In genomic region chr7:11557627-11558026, GRCh38 we compare ENCODE assay signal across 9 cellular contexts.
DNase-seq lines count a peak whose midpoint lies in the region; ATAC-seq lines count a peak whose summit lies in the region.
"Had no signal": no experiment of that assay in that cellular context is flagged by ENCODE, and none has a peak within 500 bp of the region (broad histone marks: within the 10 kb centered on the region; RNA-seq: fewer than 3 reads in every experiment).

No MANE protein-coding gene starts in this region.

- H3K36me3 Mint-ChIP-seq in activated T-helper 2 cell treated with anti-CD3 and anti-CD28 coated beads, Interferon-gamma antibody, Interleukin-2, Interleukin-4, amounts not matched to agents 10 μg/mL and 5 μg/mL and 100 μg/mL, durations not matched to agents 14 hours and 24 hours and 36 hours (ENCODE audit: low read depth) = no peaks in the 10 kb centered on the region

- no peaks in the 10 kb centered on the region for H3K27me3 Mint-ChIP-seq in activated T-helper 2 cell treated with anti-CD3 and anti-CD28 coated beads, Interferon-gamma antibody, Interleukin-2, Interleukin-4, amounts not matched to agents 10 μg/mL and 5 μg/mL and 100 μg/mL, durations not matched to agents 14 hours and 24 hours and 36 hours (ENCODE audit: low read depth)
- H3K27me3 Mint-ChIP-seq: dendritic cell treated with granulocyte-macrophage colony-stimulating factor and Interleukin-4, amounts not matched to agents 40 ng/mL and 50 ng/mL, for 4 days had no signal

- H3K4me3 Mint-ChIP-seq in activated T-helper 2 cell treated with anti-CD3 and anti-CD28 coated beads, Interferon-gamma antibody, Interleukin-2, Interleukin-4, amounts not matched to agents 10 μg/mL and 5 μg/mL and 100 μg/mL, durations not matched to agents 14 hours and 24 hours and 36 hours (ENCODE audit: low read depth) = no peak overlapping the region
- H3K4me3 Mint-ChIP-seq: dendritic cell treated with granulocyte-macrophage colony-stimulating factor and Interleukin-4, amounts not matched to agents 40 ng/mL and 50 ng/mL, for 4 days had no signal

- in situ Hi-C loops in SK-MEL-5 (cut with HindIII; ENCODE audit: low pct_unique_long_range_greater_than_20kb, low sequenced_read_pairs) = no loop called here

- ATAC-seq in GM21360 (IDR thresholded peaks at IDR 0.05; ENCODE audit: unreplicated experiment) = peak; percentile 99
- peak; percentile 64 for ATAC-seq in HG03460 (IDR thresholded peaks at IDR 0.05; ENCODE audit: unreplicated experiment)

- no peaks in the 10 kb centered on the region for H3K9me3 Mint-ChIP-seq in activated T-helper 2 cell treated with anti-CD3 and anti-CD28 coated beads, Interferon-gamma antibody, Interleukin-2, Interleukin-4, amounts not matched to agents 10 μg/mL and 5 μg/mL and 100 μg/mL, durations not matched to agents 14 hours and 24 hours and 36 hours

- DNase-seq in COLO829 (ENCODE audit: low spot score) = peak; percentile 63
- peak; percentile 87 for DNase-seq in SK-MEL-5 (ENCODE audit: low read depth, low spot score)
- DNase-seq in left kidney (ENCODE audit: low read depth, low spot score) = peak; percentile 25
- DNase-seq in activated T-helper 2 cell treated with anti-CD3 and anti-CD28 coated beads, Interferon-gamma antibody, Interleukin-2, Interleukin-4, amounts not matched to agents 10 μg/mL and 5 μg/mL and 100 μg/mL, durations not matched to agents 14 hours and 24 hours and 36 hours (ENCODE audit: low spot score) = no peak
- no peak for DNase-seq in NCI-H2171 (lab: John Stamatoyannopoulos, UW)
- no peak for DNase-seq in NCI-H1105 (lab: John Stamatoyannopoulos, UW)

- intact Hi-C loops in activated T-helper 2 cell treated with anti-CD3 and anti-CD28 coated beads, Interferon-gamma antibody, Interleukin-2, Interleukin-4, amounts not matched to agents 10 μg/mL and 5 μg/mL and 100 μg/mL, durations not matched to agents 14 hours and 24 hours and 36 hours (cut with micrococcal nuclease) = loop anchor here (1.0 kb wide), 1 partner anchor 130 kb away; no protein-coding TSS in a partner anchor

- H3K4me1 Mint-ChIP-seq in activated T-helper 2 cell treated with anti-CD3 and anti-CD28 coated beads, Interferon-gamma antibody, Interleukin-2, Interleukin-4, amounts not matched to agents 10 μg/mL and 5 μg/mL and 100 μg/mL, durations not matched to agents 14 hours and 24 hours and 36 hours (ENCODE audit: low read depth) = no peaks in the 10 kb centered on the region

- H3K27ac Mint-ChIP-seq in activated T-helper 2 cell treated with anti-CD3 and anti-CD28 coated beads, Interferon-gamma antibody, Interleukin-2, Interleukin-4, amounts not matched to agents 10 μg/mL and 5 μg/mL and 100 μg/mL, durations not matched to agents 14 hours and 24 hours and 36 hours = no peak overlapping the region
- H3K27ac Mint-ChIP-seq: dendritic cell treated with granulocyte-macrophage colony-stimulating factor and Interleukin-4, amounts not matched to agents 40 ng/mL and 50 ng/mL, for 4 days had no signal

Comparison
In these comparisons a context has a peak if more than half of its experiments do, and no peak if none do; other contexts are left out.
1. DNase-seq: peak in COLO829 (single experiment), SK-MEL-5 (single experiment) and left kidney (single experiment); none in activated T-helper 2 cell treated with anti-CD3 and anti-CD28 coated beads, Interferon-gamma antibody, Interleukin-2, Interleukin-4, amounts not matched to agents 10 μg/mL and 5 μg/mL and 100 μg/mL, durations not matched to agents 14 hours and 24 hours and 36 hours (single experiment), NCI-H2171 (single experiment) and NCI-H1105 (single experiment).